ENCODE assay signal across 12 cellular contexts in genomic region chr11:70503878-70504240, GRCh38.
DNase-seq lines count a peak whose midpoint lies in the region; ATAC-seq and TF ChIP-seq lines count a peak whose summit lies in the region.
"Had no signal": no experiment of that assay in that cellular context is flagged by ENCODE, and none has a peak within 500 bp of the region (broad histone marks: within the 10 kb centered on the region; RNA-seq: fewer than 3 reads in every experiment).

No MANE protein-coding gene starts in this region.

- TF ChIP-seq CTCF in left ventricle myocardium inferior (IDR thresholded peaks at IDR 0.05; ENCODE audit: borderline replicate concordance) = peak; percentile 51
- TF ChIP-seq CTCF in Calu3 (IDR thresholded peaks at IDR 0.05; ENCODE audit: unreplicated experiment) = no peak

- H3K27me3 Mint-ChIP-seq in Calu3 (ENCODE audit: unreplicated experiment) = no peaks in the 10 kb centered on the region
- H3K27me3 Mint-ChIP-seq: activated CD4-positive, alpha-beta T cell treated with anti-CD3 and anti-CD28 coated beads, Interleukin-2, amount 10 ng/mL, durations not matched to agents 24 days and 14 days had no signal

- CTCF ChIA-PET in Calu3 (lab: Charles Lee) = no interaction called here

- no peaks in the 10 kb centered on the region for H3K36me3 ChIP-seq in left ventricle myocardium inferior
- no peaks in the 10 kb centered on the region for H3K36me3 ChIP-seq in aorta (ENCODE audit: control insufficient read depth in 1 of 2, insufficient read depth in 2 of 2, low read length in 1 of 2)
- H3K36me3 ChIP-seq: cardiac muscle cell, ovary had no signal

- H3K27ac ChIP-seq in left ventricle myocardium inferior (replicated peaks) (no peak overlapping the region), cingulate gyrus (ENCODE audit: low read depth, low read length) (peak overlapping the region; percentile 33), aorta (ENCODE audit: low read depth in 1 of 2, low read length in 2 of 2) (no peak overlapping the region)
- H3K27ac ChIP-seq: cardiac muscle cell, ovary had no signal

- intact Hi-C loops in left ventricle myocardium inferior (cut with micrococcal nuclease) = no loop called here
- intact Hi-C loops in left cardiac atrium (cut with DNase I) = no loop called here
- intact Hi-C loops in aorta (cut with DNase I) = no loop called here
- intact Hi-C loops in Calu3 (cut with micrococcal nuclease; ENCODE audit: unreplicated experiment) = no loop called here

- H3K4me1 ChIP-seq in left ventricle myocardium inferior (peaks cover 13% of the 10 kb centered on the region), aorta (ENCODE audit: control insufficient read depth in 1 of 2, insufficient read depth in 2 of 2, low read length in 2 of 2) (no peaks in the 10 kb centered on the region)

- no peak for ATAC-seq in left cardiac atrium
- ATAC-seq in aorta (ENCODE audit: low FRiP score) = no peak

- H3K27ac Mint-ChIP-seq in Calu3 (ENCODE audit: unreplicated experiment) = no peak overlapping the region
- H3K27ac Mint-ChIP-seq: activated CD4-positive, alpha-beta T cell treated with anti-CD3 and anti-CD28 coated beads, Interleukin-2, amount 10 ng/mL, durations not matched to agents 24 days and 14 days; B cell had no signal

- no peak overlapping the region for H3K4me3 Mint-ChIP-seq in Calu3 (ENCODE audit: low read depth, unreplicated experiment)
- H3K4me3 Mint-ChIP-seq: activated CD4-positive, alpha-beta T cell treated with anti-CD3 and anti-CD28 coated beads, Interleukin-2, amount 10 ng/mL, durations not matched to agents 24 days and 14 days; B cell had no signal

- peaks cover 19% of the 10 kb centered on the region for H3K27me3 ChIP-seq in left ventricle myocardium inferior (ENCODE audit: low read depth)
- H3K27me3 ChIP-seq in aorta (ENCODE audit: control insufficient read depth in 1 of 2, insufficient read depth in 2 of 2, low read length in 1 of 2) = no peaks in the 10 kb centered on the region
- H3K27me3 ChIP-seq: cardiac muscle cell, ovary had no signal

- H3K4me3 ChIP-seq in left ventricle myocardium inferior (no peak overlapping the region), aorta (ENCODE audit: low read length in 2 of 2) (no peak overlapping the region)
- H3K4me3 ChIP-seq: cardiac muscle cell, ovary had no signal

- H3K9me3 Mint-ChIP-seq in Calu3 (ENCODE audit: low read depth, unreplicated experiment) = no peaks in the 10 kb centered on the region
- H3K9me3 Mint-ChIP-seq: activated CD4-positive, alpha-beta T cell treated with anti-CD3 and anti-CD28 coated beads, Interleukin-2, amount 10 ng/mL, durations not matched to agents 24 days and 14 days had no signal

- peak; percentile 13 for DNase-seq in left ventricle myocardium inferior
- no peak for DNase-seq in left cardiac atrium
- DNase-seq in NCI-H345 (lab: John Stamatoyannopoulos, UW) = peak; percentile 94
- peak; percentile 11 to 72 for DNase-seq in aorta
- DNase-seq in Calu3 = no peak
- no peak for DNase-seq in LoVo (ENCODE audit: low spot score)
- no peak for DNase-seq in stimulated activated CD4-positive, alpha-beta T cell treated with anti-CD3 and anti-CD28 coated beads, Interleukin-2, amount 100 ng/mL, for 24 hours
- DNase-seq: activated CD4-positive, alpha-beta T cell treated with anti-CD3 and anti-CD28 coated beads, Interleukin-2, amount 10 ng/mL, durations not matched to agents 24 days and 14 days had no signal

- no peaks in the 10 kb centered on the region for H3K4me1 Mint-ChIP-seq in Calu3 (ENCODE audit: low read depth, unreplicated experiment)
- H3K4me1 Mint-ChIP-seq: activated CD4-positive, alpha-beta T cell treated with anti-CD3 and anti-CD28 coated beads, Interleukin-2, amount 10 ng/mL, durations not matched to agents 24 days and 14 days; B cell had no signal

- no peaks in the 10 kb centered on the region for H3K36me3 Mint-ChIP-seq in Calu3 (ENCODE audit: insufficient read depth, unreplicated experiment)

- WGBS in aorta, 2 donors = 89 to 93% methylated on average over 7 of the region's 7 CpGs

- H3K9me3 ChIP-seq in left ventricle myocardium inferior (replicated peaks) (no peaks in the 10 kb centered on the region), aorta (ENCODE audit: control insufficient read depth, low read length) (no peaks in the 10 kb centered on the region)
- H3K9me3 ChIP-seq: ovary had no signal

- BruUV-seq in Calu3 (replicated peaks; lab: Mats Ljungman, UMichigan) = no TSS peak

Comparison
In these comparisons a context has a peak if more than half of its experiments do, and no peak if none do; other contexts are left out.
1. DNase-seq: peak in left ventricle myocardium inferior (single experiment), NCI-H345 (single experiment) and aorta (2 of 2); none in left cardiac atrium (single experiment), Calu3 (single experiment), LoVo (single experiment) and stimulated activated CD4-positive, alpha-beta T cell treated with anti-CD3 and anti-CD28 coated beads, Interleukin-2, amount 100 ng/mL, for 24 hours (0 of 2).